In genomic region chr9:122464633-122465567, GRCh38 we compare ENCODE assay signal across 8 cellular contexts. TPM values are rescaled to one million over a fixed set of nuclear protein-coding genes. Genes with fewer than 3 reads are reported as not detected.
DNase-seq lines count a peak whose midpoint lies in the region; ATAC-seq, FAIRE-seq and TF ChIP-seq lines count a peak whose summit lies in the region.

No MANE protein-coding gene starts in this region.

- H3K9ac ChIP-seq in NT2/D1 (ENCODE audit: insufficient read length, low read depth) (no peak overlapping the region), muscle layer of colon (ENCODE audit: low read length) (peak overlapping the region; percentile 31)

- H3K4me1 ChIP-seq in CD8-positive, alpha-beta T cell (ENCODE audit: insufficient read depth, low read length), result peaks cover 5% of the 10 kb centered on the region
- no peaks in the 10 kb centered on the region for H3K4me1 ChIP-seq in NT2/D1 (ENCODE audit: insufficient read depth, insufficient read length)
- peaks cover 19% of the 10 kb centered on the region for H3K4me1 ChIP-seq in muscle layer of colon (ENCODE audit: insufficient read depth, low read length)

- H3K27ac ChIP-seq in CD8-positive, alpha-beta T cell (ENCODE audit: low read depth, low read length), result peak overlapping the region; percentile 39
- H3K27ac ChIP-seq in muscle layer of colon (ENCODE audit: low read depth, low read length), result no peak overlapping the region

- peak; percentile 78 for ATAC-seq in CD8-positive, alpha-beta T cell
- ATAC-seq in GM19463 (IDR thresholded peaks at IDR 0.05; ENCODE audit: unreplicated experiment), result peak; percentile 40

- no peaks in the 10 kb centered on the region for H3K9me3 Mint-ChIP-seq in CD8-positive, alpha-beta T cell

- POLR2A ChIA-PET in CD8-positive, alpha-beta T cell (lab: Charles Lee), result interaction anchor here (0.6 kb wide), 2 partner anchors 448 to 1792 kb away, joined by 3 to 4 read pairs; no protein-coding TSS in a partner anchor

- H3K36me3 ChIP-seq in CD8-positive, alpha-beta T cell (ENCODE audit: insufficient read depth, low read length), result no peaks in the 10 kb centered on the region
- no peaks in the 10 kb centered on the region for H3K36me3 ChIP-seq in NT2/D1 (ENCODE audit: insufficient read depth, insufficient read length, low read length)
- H3K36me3 ChIP-seq in muscle layer of colon (ENCODE audit: insufficient read depth, low read length), result no peaks in the 10 kb centered on the region

- peak; percentile 81 for TF ChIP-seq CTCF in CD8-positive, alpha-beta T cell (IDR thresholded peaks at IDR 0.05)

- H3K4me3 Mint-ChIP-seq in CD8-positive, alpha-beta T cell, result peak overlapping the region; percentile 89

- DNase-seq in CD8-positive, alpha-beta T cell, result peak; percentile 37 to 77 (median 59)
- peak; percentile 52 for DNase-seq in HTR-8/SVneo (ENCODE audit: insufficient read length, low spot score)
- DNase-seq in NT2/D1 (ENCODE audit: low read depth, low spot score), result peak; percentile 66
- DNase-seq in activated CD8-positive, alpha-beta memory T cell treated with anti-CD3 and anti-CD28 coated beads, Interleukin-2, amount 50 U/mL, for 1 hour (ENCODE audit: extremely low read depth), result peak; percentile 26
- DNase-seq in epidermal melanocyte (ENCODE audit: insufficient read length, low spot score), result peak; percentile 78
- peak; percentile 75 for DNase-seq in stimulated activated CD8-positive, alpha-beta memory T cell treated with anti-CD3 and anti-CD28 coated beads, Interleukin-4, amount 100 ng/mL, for 48 hours

- H3K4me3 ChIP-seq in CD8-positive, alpha-beta T cell (ENCODE audit: low read depth, low read length), result peak overlapping the region; percentile 47
- no peak overlapping the region for H3K4me3 ChIP-seq in NT2/D1 (ENCODE audit: insufficient read length, low read depth)
- peak overlapping the region in 1 of 2 donors; percentile 61 for H3K4me3 ChIP-seq in muscle layer of colon (ENCODE audit: low read depth in 1 of 2, low read length in 2 of 2)

- H3K4me1 Mint-ChIP-seq in CD8-positive, alpha-beta T cell (ENCODE audit: low read depth), result peaks cover 10% of the 10 kb centered on the region

- intact Hi-C loops in CD8-positive, alpha-beta T cell (cut with DNase I, micrococcal nuclease), result loop anchor here in 1 of 2 experiments (1.0 to 10.0 kb wide), 3 partner anchors 345 to 890 kb away; partner anchors contain the start of gene CRB2

- no peaks in the 10 kb centered on the region for H3K27me3 ChIP-seq in CD8-positive, alpha-beta T cell (ENCODE audit: insufficient read depth, low read length)
- H3K27me3 ChIP-seq in NT2/D1 (ENCODE audit: insufficient read depth, insufficient read length), result no peaks in the 10 kb centered on the region
- no peaks in the 10 kb centered on the region for H3K27me3 ChIP-seq in muscle layer of colon (ENCODE audit: control insufficient read depth in 1 of 2, insufficient read depth in 2 of 2, low read length in 2 of 2)

- CTCF ChIA-PET in CD8-positive, alpha-beta T cell (lab: Charles Lee), result interaction anchor here (0.6 to 5.3 kb wide), 20 partner anchors 8 to 889 kb away, joined by 3 to 75 read pairs (median 4); partner anchors contain the start of gene OR1J2

- FAIRE-seq in HTR-8/SVneo (lab: Jason Lieb, UNC), result no peak

- H3K27ac Mint-ChIP-seq in CD8-positive, alpha-beta T cell, result peak overlapping the region; percentile 87

- no peaks in the 10 kb centered on the region for H3K9me3 ChIP-seq in CD8-positive, alpha-beta T cell (ENCODE audit: low read length)
- peaks cover 7% of the 10 kb centered on the region; the same call in 1 of the 2 replicates for H3K9me3 ChIP-seq in NT2/D1 (ENCODE audit: insufficient read depth, low read length)
- H3K9me3 ChIP-seq in muscle layer of colon (ENCODE audit: low read length), result no peaks in the 10 kb centered on the region

- peaks cover 28% of the 10 kb centered on the region for H3K27me3 Mint-ChIP-seq in CD8-positive, alpha-beta T cell (ENCODE audit: low read depth)

- peaks cover 2% of the 10 kb centered on the region for H3K36me3 Mint-ChIP-seq in CD8-positive, alpha-beta T cell

RNA-seq across cellular contexts. Expression of gene OR1J1, which starts 12.8 kb away (rescaled TPM):
- total RNA-seq in CD8-positive, alpha-beta T cell, result not detected

RNA-seq across cellular contexts. Expression of gene OR1J2, which starts 45.7 kb away (rescaled TPM):
- total RNA-seq in CD8-positive, alpha-beta T cell, result not detected

RNA-seq across cellular contexts. Expression of gene OR1J4, which starts 54.0 kb away (rescaled TPM):
- total RNA-seq in CD8-positive, alpha-beta T cell, result not detected

Comparison
In these comparisons a context has a peak if more than half of its experiments do, and no peak if none do; other contexts are left out.
1. DNase-seq: peak in every context shown above with its lines; median percentile 78 in epidermal melanocyte; 75 in stimulated activated CD8-positive, alpha-beta memory T cell treated with anti-CD3 and anti-CD28 coated beads, Interleukin-4, amount 100 ng/mL, for 48 hours; 66 in NT2/D1; 59 in CD8-positive, alpha-beta T cell; 52 in HTR-8/SVneo; 26 in activated CD8-positive, alpha-beta memory T cell treated with anti-CD3 and anti-CD28 coated beads, Interleukin-2, amount 50 U/mL, for 1 hour.